ENCODE assay signal across 8 cellular contexts in the genomic region with DNA sequence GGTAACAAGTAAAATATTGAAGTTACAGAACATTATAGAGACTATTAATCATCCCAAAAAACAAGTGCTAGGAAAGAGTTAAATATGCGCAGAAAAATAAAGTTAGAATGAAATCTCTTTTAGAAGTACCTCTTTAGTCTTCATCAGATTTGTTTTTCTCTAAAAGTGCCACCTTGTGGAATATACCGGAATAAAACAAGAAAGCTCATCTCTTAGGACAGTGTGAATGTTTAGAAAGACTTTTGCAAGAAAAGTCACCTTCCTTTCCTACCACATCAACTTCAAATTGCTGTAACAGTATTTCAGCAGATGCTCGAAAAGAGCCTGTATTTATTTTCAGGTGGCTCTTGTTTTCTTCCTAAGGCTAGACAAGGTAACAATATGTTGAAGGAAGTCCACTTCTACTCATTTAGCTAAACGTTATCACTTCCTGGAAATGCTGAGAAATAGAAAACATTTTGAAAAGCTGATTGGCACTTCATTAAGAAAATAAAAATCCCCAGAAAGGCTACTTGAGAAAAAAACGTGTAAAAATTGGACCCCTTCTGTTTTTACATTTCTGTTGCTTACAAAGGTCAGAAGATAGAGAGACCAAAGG. TPM values are rescaled to one million over a fixed set of nuclear protein-coding genes. Genes with fewer than 3 reads are reported as not detected.
DNase-seq lines count a peak whose midpoint lies in the region; ATAC-seq and TF ChIP-seq lines count a peak whose summit lies in the region.

No MANE protein-coding gene starts in this region.

- TF ChIP-seq EP300 in sigmoid colon (IDR thresholded peaks at IDR 0.05), result no peak

- H3K4me1 ChIP-seq in sigmoid colon, result peaks cover 0 to 7% (median 0%) of the 10 kb centered on the region in 4 donors

- peaks cover 27% of the 10 kb centered on the region for H3K36me3 Mint-ChIP-seq in activated CD4-positive, alpha-beta memory T cell treated with anti-CD3 and anti-CD28 coated beads for 36 hours

- peaks cover 37% of the 10 kb centered on the region for H3K4me1 Mint-ChIP-seq in activated CD4-positive, alpha-beta memory T cell treated with anti-CD3 and anti-CD28 coated beads for 36 hours (ENCODE audit: low read depth)

- CTCF ChIA-PET in activated CD4-positive, alpha-beta memory T cell treated with anti-CD3 and anti-CD28 coated beads for 36 hours (lab: Charles Lee), result interaction anchor here (0.6 to 1.2 kb wide), 13 partner anchors 9 to 670 kb away, joined by 3 to 7 read pairs (median 3); partner anchors contain the start of genes AKAP9, PEX1 and RBM48

- no peak overlapping the region for H3K27ac ChIP-seq in sigmoid colon

- intact Hi-C loops in activated CD4-positive, alpha-beta memory T cell treated with anti-CD3 and anti-CD28 coated beads for 36 hours (cut with micrococcal nuclease), result loop anchor here (1.0 kb wide), 2 partner anchors 21 to 82 kb away; partner anchors contain the start of genes PEX1 and RBM48
- intact Hi-C loops in sigmoid colon (cut with DNase I), result no loop called here

- ATAC-seq in HG03520 (IDR thresholded peaks at IDR 0.05; ENCODE audit: unreplicated experiment), result peak; percentile 45
- ATAC-seq in GM18909 (IDR thresholded peaks at IDR 0.05; ENCODE audit: poor library complexity, unreplicated experiment), result no peak

- no peaks in the 10 kb centered on the region for H3K9me3 ChIP-seq in sigmoid colon

- H3K4me3 Mint-ChIP-seq in activated CD4-positive, alpha-beta memory T cell treated with anti-CD3 and anti-CD28 coated beads for 36 hours, result no peak overlapping the region

- peaks cover 0 to 10% (median 0%) of the 10 kb centered on the region in 4 donors for H3K36me3 ChIP-seq in sigmoid colon

- POLR2A ChIA-PET in activated CD4-positive, alpha-beta memory T cell treated with anti-CD3 and anti-CD28 coated beads for 36 hours (lab: Charles Lee), result interaction anchor here (0.9 to 1.2 kb wide), 2 partner anchors 11 to 20 kb away, joined by 3 to 8 read pairs; partner anchors contain the start of gene FAM133B

- H3K4me3 ChIP-seq in sigmoid colon, result no peak overlapping the region

- no peaks in the 10 kb centered on the region for H3K27me3 ChIP-seq in sigmoid colon

- H3K27me3 Mint-ChIP-seq in activated CD4-positive, alpha-beta memory T cell treated with anti-CD3 and anti-CD28 coated beads for 36 hours, result no peaks in the 10 kb centered on the region

- no peak for TF ChIP-seq POLR2A in sigmoid colon (IDR thresholded peaks at IDR 0.05)

- no peaks in the 10 kb centered on the region for H3K9me3 Mint-ChIP-seq in activated CD4-positive, alpha-beta memory T cell treated with anti-CD3 and anti-CD28 coated beads for 36 hours

- peak overlapping the region; percentile 40 for H3K27ac Mint-ChIP-seq in activated CD4-positive, alpha-beta memory T cell treated with anti-CD3 and anti-CD28 coated beads for 36 hours

- peak in 1 of 4 experiments; percentile 12 for TF ChIP-seq CTCF in sigmoid colon (IDR thresholded peaks at IDR 0.05)

- WGBS in sigmoid colon, 2 donors, result 47 to 49% methylated on average over 5 of the region's 5 CpGs

- DNase-seq in DMS53 treated with DMSO at 0.1 percent for 48 hours (lab: John Stamatoyannopoulos, UW; ENCODE audit: unreplicated experiment), result peak; percentile 38
- no peak for DNase-seq in activated CD4-positive, alpha-beta memory T cell treated with anti-CD3 and anti-CD28 coated beads for 36 hours
- peak; percentile 44 for DNase-seq in left kidney (ENCODE audit: low read depth, low spot score)
- no peak for DNase-seq in sigmoid colon
- no peak for DNase-seq in nucleus accumbens (lab: John Stamatoyannopoulos, UW)
- DNase-seq in activated CD4-positive, alpha-beta T cell treated with anti-CD3 and anti-CD28 coated beads, Interleukin-2, amount 50 U/mL, for 4 hours, result no peak

RNA-seq across cellular contexts. Expression of gene FAM133B, which starts 19.8 kb away (rescaled TPM):
- 10 to 100 TPM; 21.7 to 25.5 TPM for total RNA-seq in activated CD4-positive, alpha-beta memory T cell treated with anti-CD3 and anti-CD28 coated beads for 36 hours
- total RNA-seq in sigmoid colon, result 10 to 100 TPM; 23.8 to 28.3 (median 25.7) TPM
- 10 to 100 TPM; 10.9 to 13.4 (median 12.0) TPM for polyA plus RNA-seq in sigmoid colon

Comparison
In these comparisons a context has a peak if more than half of its experiments do, and no peak if none do; other contexts are left out.
1. DNase-seq: peak in DMS53 treated with DMSO at 0.1 percent for 48 hours (single experiment) and left kidney (single experiment); none in activated CD4-positive, alpha-beta memory T cell treated with anti-CD3 and anti-CD28 coated beads for 36 hours (single experiment), sigmoid colon (single experiment), nucleus accumbens (0 of 56) and activated CD4-positive, alpha-beta T cell treated with anti-CD3 and anti-CD28 coated beads, Interleukin-2, amount 50 U/mL, for 4 hours (0 of 2).